In genomic region chr19:55605637-55606470, GRCh38 we compare ENCODE assay signal across 8 cellular contexts. TPM values are rescaled to one million over a fixed set of nuclear protein-coding genes. Genes with fewer than 3 reads are reported as not detected.
DNase-seq lines count a peak whose midpoint lies in the region; ATAC-seq and TF ChIP-seq lines count a peak whose summit lies in the region.

Gene ZNF865, plus strand, starts transcription at chr19:55605647. Its CDS starts 7,972 bp downstream, at chr19:55613619.

- H3K4me3 ChIP-seq in GM12865 (ENCODE audit: low read depth, low read length), result peak within 1 kb of the TSS; percentile 90

- H3K36me3 Mint-ChIP-seq in chondrocyte (ENCODE audit: low read depth), result peaks cover 13% of the 10 kb centered on the region

- ATAC-seq in HG03025 (IDR thresholded peaks at IDR 0.05; ENCODE audit: low FRiP score, unreplicated experiment) (peak; percentile 1), HG03378 (IDR thresholded peaks at IDR 0.05; ENCODE audit: unreplicated experiment) (no peak)
- peak; percentile 37 to 41 for ATAC-seq in activated CD4-positive, CD25-positive, alpha-beta regulatory T cell treated with anti-CD3 and anti-CD28 coated beads, Interleukin-2, amount 50 U/mL, for 24 hours

- peaks cover 5% of the 10 kb centered on the region for H3K9me3 Mint-ChIP-seq in chondrocyte (ENCODE audit: low read depth)

- TF ChIP-seq CTCF in GM12865 (IDR thresholded peaks at IDR 0.05; ENCODE audit: insufficient read depth, low read depth, low read length, missing control alignments) (peak; percentile 83), chondrocyte (IDR thresholded peaks at IDR 0.05) (peak; percentile 87)

- peak within 1 kb of the TSS; percentile 98 for H3K27ac Mint-ChIP-seq in chondrocyte (ENCODE audit: unreplicated experiment)

- H3K4me3 Mint-ChIP-seq in chondrocyte (ENCODE audit: unreplicated experiment), result peak within 1 kb of the TSS; percentile 88

- DNase-seq in GM12865 (ENCODE audit: low read depth), result peak; percentile 90
- peak; percentile 98 for DNase-seq in NCI-H2227 treated with DMSO at 0.1 percent for 48 hours (lab: John Stamatoyannopoulos, UW)
- DNase-seq in chondrocyte (ENCODE audit: low spot score), result no peak
- peak; percentile 88 for DNase-seq in kidney glomerular epithelial cell (lab: John Stamatoyannopoulos, UW)
- peak; percentile 81 for DNase-seq in stimulated activated CD4-positive, alpha-beta T cell treated with anti-CD3 and anti-CD28 coated beads, Interleukin-15, amount 100 ng/mL, for 24 hours

- H3K27me3 Mint-ChIP-seq in chondrocyte (ENCODE audit: low read depth), result no peaks in the 10 kb centered on the region

- peaks cover 40% of the 10 kb centered on the region for H3K4me1 Mint-ChIP-seq in chondrocyte (ENCODE audit: low read depth)

RNA-seq across cellular contexts. Expression of gene ZNF865, which starts in this region (rescaled TPM):
- total RNA-seq in chondrocyte, result 16.1 to 18.1 TPM (median 16.4 TPM) in 3 replicates
